ENCODE assay signal across 8 cellular contexts in genomic region chr10:17756557-17757208, GRCh38. TPM values are rescaled to one million over a fixed set of nuclear protein-coding genes. Genes with fewer than 3 reads are reported as not detected.
DNase-seq lines count a peak whose midpoint lies in the region; ATAC-seq and TF ChIP-seq lines count a peak whose summit lies in the region.

No MANE protein-coding gene starts in this region.

- TF ChIP-seq CTCF in GM12864 (IDR thresholded peaks at IDR 0.05; ENCODE audit: low read depth, low read length, missing control alignments) (no peak), fibroblast of mammary gland (conservative IDR thresholded peaks at IDR 0.05; ENCODE audit: control insufficient read depth, insufficient read depth, low read depth, low read length) (no peak)

- intact Hi-C loops in sciatic nerve (cut with DNase I), result no loop called here

- H3K4me3 ChIP-seq in GM12864 (ENCODE audit: low read depth, low read length), result no peak overlapping the region; the same call in 1 of the 2 replicates
- no peak overlapping the region for H3K4me3 ChIP-seq in fibroblast of mammary gland (ENCODE audit: control insufficient read depth, low read depth, low read length)

- ATAC-seq in GM21390 (IDR thresholded peaks at IDR 0.05; ENCODE audit: unreplicated experiment), result peak; percentile 93
- peak; percentile 72 for ATAC-seq in HG03575 (IDR thresholded peaks at IDR 0.05; ENCODE audit: extremely low read depth, insufficient number of reproducible peaks, low FRiP score, unreplicated experiment)
- no peak for ATAC-seq in sciatic nerve

- DNase-seq in GM12864 (ENCODE audit: low read depth) (peak; percentile 18), fibroblast of mammary gland (ENCODE audit: low read depth) (peak; percentile 27), DMS114 treated with DMSO at 0.1 percent for 48 hours (lab: John Stamatoyannopoulos, UW; ENCODE audit: unreplicated experiment) (no peak), sciatic nerve (ENCODE audit: low spot score) (no peak), NCI-H1092 treated with DMSO at 0.1 percent for 48 hours (lab: John Stamatoyannopoulos, UW) (no peak), HCEC 1CT (no peak)

RNA-seq across cellular contexts. Expression of gene TMEM236, which starts 4.7 kb away (rescaled TPM):
- 0.49 TPM for total RNA-seq in sciatic nerve

RNA-seq across cellular contexts. Expression of gene MRC1, which starts 52.5 kb away (rescaled TPM):
- total RNA-seq in sciatic nerve, result 35.8 TPM

Comparison
In these comparisons a context has a peak if more than half of its experiments do, and no peak if none do; other contexts are left out.
1. DNase-seq: peak in GM12864 (single experiment) and fibroblast of mammary gland (single experiment); none in DMS114 treated with DMSO at 0.1 percent for 48 hours (single experiment), sciatic nerve (single experiment), NCI-H1092 treated with DMSO at 0.1 percent for 48 hours (single experiment) and HCEC 1CT (single experiment).